ENCODE assay signal across 23 cellular contexts in genomic region chr19:7142771-7143170, GRCh38.
DNase-seq lines count a peak whose midpoint lies in the region; ATAC-seq, FAIRE-seq and TF ChIP-seq lines count a peak whose summit lies in the region.
"Had no signal": no experiment of that assay in that cellular context is flagged by ENCODE, and none has a peak within 500 bp of the region (broad histone marks: within the 10 kb centered on the region; RNA-seq: fewer than 3 reads in every experiment).

No MANE protein-coding gene starts in this region.

- no peak overlapping the region for H3K4ac ChIP-seq in trophoblast cell (ENCODE audit: low read depth, low read length)

- no peak for TF ChIP-seq CTCF in adrenal gland (IDR thresholded peaks at IDR 0.05)
- TF ChIP-seq CTCF in bronchial epithelial cell (IDR thresholded peaks at IDR 0.05; ENCODE audit: insufficient read depth, low read length, severe bottlenecking), result no peak
- TF ChIP-seq CTCF in gastrocnemius medialis (IDR thresholded peaks at IDR 0.05 in 4 of 5, conservative IDR thresholded peaks at IDR 0.05 in 1 of 5), result no peak

- no peak overlapping the region for H2BK120ac ChIP-seq in trophoblast cell (ENCODE audit: insufficient read depth, low read length, poor library complexity)

- H3K23ac ChIP-seq in trophoblast cell (ENCODE audit: low read length), result no peak overlapping the region

- peak in 1 of 7 donors; percentile 17 for DNase-seq in adrenal gland
- DNase-seq in bronchial epithelial cell (ENCODE audit: low read depth), result no peak
- DNase-seq in trophoblast cell, result no peak
- no peak for DNase-seq in gastrocnemius medialis
- DNase-seq in NCI-H1694 treated with DMSO at 0.1 percent for 48 hours (lab: John Stamatoyannopoulos, UW), result no peak
- DNase-seq in NCI-H2081 treated with DMSO at 0.1 percent for 48 hours (lab: John Stamatoyannopoulos, UW), result no peak
- DNase-seq: 8988T; ACHN; C1 segment of cervical spinal cord; Calu3; CD4-positive, alpha-beta memory T cell; COR-L47; DMS53; DMS79 treated with DMSO at 0.1 percent for 48 hours; GF-D8; GM23248; H7; HCEC 1CT had no signal

- no peak overlapping the region for H2BK12ac ChIP-seq in trophoblast cell (ENCODE audit: low read length)

- no peak overlapping the region for H3K18ac ChIP-seq in trophoblast cell (ENCODE audit: low read length)

- no peak overlapping the region for H2BK5ac ChIP-seq in trophoblast cell (ENCODE audit: low read depth, low read length, poor library complexity)

- H3K9me3 ChIP-seq in adrenal gland (replicated peaks in 1 of 3), result no peaks in the 10 kb centered on the region
- H3K9me3 ChIP-seq in trophoblast cell (ENCODE audit: insufficient read depth, low read depth, low read length), result peaks cover 4% of the 10 kb centered on the region
- no peaks in the 10 kb centered on the region for H3K9me3 ChIP-seq in gastrocnemius medialis

- no peaks in the 10 kb centered on the region for H3K79me1 ChIP-seq in trophoblast cell (ENCODE audit: low read length)

- ATAC-seq in gastrocnemius medialis (no peak), esophagus mucosa (no peak)
- ATAC-seq: A549 had no signal

- H3K79me2 ChIP-seq in trophoblast cell (ENCODE audit: control insufficient read depth, insufficient read depth, low read length, poor library complexity), result no peaks in the 10 kb centered on the region

- H3K9ac ChIP-seq in trophoblast cell (ENCODE audit: low read length), result no peak overlapping the region
- H3K9ac ChIP-seq: GM23248 had no signal

- no peak overlapping the region for H3K4me2 ChIP-seq in trophoblast cell (ENCODE audit: low read length)
- H3K4me2 ChIP-seq: A549 had no signal

- TF ChIP-seq POLR2A in adrenal gland (IDR thresholded peaks at IDR 0.05) (no peak), gastrocnemius medialis (IDR thresholded peaks at IDR 0.05) (no peak)

- no peak overlapping the region for H3K14ac ChIP-seq in trophoblast cell (ENCODE audit: low read length)

- H4K91ac ChIP-seq in trophoblast cell (ENCODE audit: low read depth, low read length), result no peak overlapping the region

- H3K27me3 ChIP-seq in adrenal gland, result no peaks in the 10 kb centered on the region
- H3K27me3 ChIP-seq in bronchial epithelial cell (ENCODE audit: control insufficient read depth, insufficient read depth, low read length), result no peaks in the 10 kb centered on the region
- no peaks in the 10 kb centered on the region for H3K27me3 ChIP-seq in trophoblast cell (ENCODE audit: insufficient read depth, low read length)
- no peaks in the 10 kb centered on the region for H3K27me3 ChIP-seq in gastrocnemius medialis

- H3K27ac ChIP-seq in adrenal gland (peak overlapping the region; percentile 3 to 89 (median 41)), trophoblast cell (ENCODE audit: low read depth, low read length) (no peak overlapping the region), gastrocnemius medialis (peak overlapping the region in 3 of 4 donors; percentile 63 to 85 (median 74))
- H3K27ac ChIP-seq: A549, GM23248 had no signal

- H4K12ac ChIP-seq in trophoblast cell (ENCODE audit: low read depth, low read length), result no peak overlapping the region

- H3K36me3 ChIP-seq in adrenal gland (replicated peaks in 1 of 2) (peaks cover 0 to 52% of the 10 kb centered on the region in 2 donors), bronchial epithelial cell (ENCODE audit: control insufficient read depth, insufficient read depth, low read length) (no peaks in the 10 kb centered on the region), trophoblast cell (ENCODE audit: control insufficient read depth in 1 of 2, insufficient read depth in 2 of 2, low read length in 2 of 2) (peaks cover 9% of the 10 kb centered on the region in 2 experiments), gastrocnemius medialis (peaks cover 0 to 48% of the 10 kb centered on the region in 2 donors)

- FAIRE-seq in bronchial epithelial cell (lab: Jason Lieb, UNC), result peak; percentile 64
- FAIRE-seq: A549, GM12892, GM19239, H1 had no signal

- H3K4me3 ChIP-seq in adrenal gland (no peak overlapping the region), bronchial epithelial cell (ENCODE audit: low read depth, low read length) (no peak overlapping the region), trophoblast cell (ENCODE audit: low read depth, low read length) (peak overlapping the region; percentile 25), gastrocnemius medialis (no peak overlapping the region)
- H3K4me3 ChIP-seq: A549, GM23248 had no signal

- no peak overlapping the region for H4K8ac ChIP-seq in trophoblast cell (ENCODE audit: low read depth, low read length)

- H2AFZ ChIP-seq in trophoblast cell (ENCODE audit: insufficient read depth, low read length, poor library complexity), result no peak overlapping the region
- H2AFZ ChIP-seq: GM23248 had no signal

- WGBS in adrenal gland, 4 donors, result 94 to 97% (median 96%) methylated on average over 17 to 22 of the region's 22 CpGs
- WGBS in trophoblast cell (ENCODE audit: extremely low coverage, insufficient coverage, insufficient read length), result no CpG with 5 or more reads among the region's 22 CpGs

- H3K4me1 ChIP-seq in adrenal gland (replicated peaks in 1 of 2) (no peaks in the 10 kb centered on the region), trophoblast cell (ENCODE audit: control insufficient read depth in 1 of 2, insufficient read depth in 2 of 2, low read length in 2 of 2) (no peaks in the 10 kb centered on the region), gastrocnemius medialis (peaks cover 8 to 27% of the 10 kb centered on the region in 2 donors)
- H3K4me1 ChIP-seq: A549 had no signal

- in situ Hi-C loops in gastrocnemius medialis (cut with MboI; ENCODE audit: low sequenced_read_pairs in 4 of 4), result loop anchor here in 2 of 4 donors (10.0 kb wide), 2 partner anchors 152 to 202 kb away; partner anchors contain the start of genes ARHGEF18 (in 1 of the 2) and INSR (in 1 of the 2)

- H2AK5ac ChIP-seq in trophoblast cell (ENCODE audit: low read length), result no peak overlapping the region

- intact Hi-C loops in adrenal gland (cut with DNase I), result loop anchor here in 1 of 2 donors (10.0 kb wide), 1 partner anchor 52 kb away; no protein-coding TSS in a partner anchor
- intact Hi-C loops in gastrocnemius medialis (cut with DNase I; ENCODE audit: low total_unique reads), result loop anchor here (5.0 kb wide), 2 partner anchors 35 to 40 kb away; no protein-coding TSS in a partner anchor
